Comparison of ENCODE assay signal across 12 cellular contexts in the genomic region with DNA sequence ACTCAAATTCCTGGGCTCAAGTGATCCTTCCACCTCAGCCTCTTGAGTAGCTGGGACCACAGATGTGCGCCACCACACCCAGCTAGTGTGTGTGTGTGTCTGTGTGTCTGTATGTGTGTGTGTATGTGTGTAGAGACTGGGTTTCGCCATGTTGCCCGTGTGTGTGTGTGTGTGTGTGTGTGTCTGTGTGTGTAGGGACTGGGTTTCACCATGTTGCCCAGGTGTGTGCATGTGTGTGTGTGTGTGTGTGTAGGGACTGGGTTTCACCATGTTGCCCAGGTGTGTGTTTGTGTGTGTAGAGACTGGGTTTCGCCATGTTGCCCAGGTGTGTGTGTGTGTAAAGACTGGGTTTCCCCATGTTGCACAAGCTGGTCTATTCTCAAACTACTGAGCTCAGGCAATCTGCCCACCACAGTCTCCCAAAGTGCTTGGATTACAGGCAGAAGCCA. TPM values are rescaled to one million over a fixed set of nuclear protein-coding genes. Genes with fewer than 3 reads are reported as not detected.
DNase-seq lines count a peak whose midpoint lies in the region; ATAC-seq and TF ChIP-seq lines count a peak whose summit lies in the region.
"Had no signal": no experiment of that assay in that cellular context is flagged by ENCODE, and none has a peak within 500 bp of the region (broad histone marks: within the 10 kb centered on the region; RNA-seq: fewer than 3 reads in every experiment).

No MANE protein-coding gene starts in this region.

- peaks cover 43% of the 10 kb centered on the region for H3K4me1 Mint-ChIP-seq in activated T-cell treated with anti-CD3 and anti-CD28 coated beads, Interleukin-2, amount 50 U/mL, for 24 hours (ENCODE audit: low read depth)

- peaks cover 16 to 92% of the 10 kb centered on the region in 2 donors for H3K36me3 ChIP-seq in psoas muscle (ENCODE audit: insufficient read depth in 1 of 2, low read depth in 1 of 2)
- peaks cover 4 to 9% of the 10 kb centered on the region in 2 donors for H3K36me3 ChIP-seq in aorta (ENCODE audit: control insufficient read depth in 1 of 2, insufficient read depth in 2 of 2, low read length in 1 of 2)

- H3K27ac Mint-ChIP-seq in activated T-cell treated with anti-CD3 and anti-CD28 coated beads, Interleukin-2, amount 50 U/mL, for 24 hours, result peak overlapping the region; percentile 69

- no peaks in the 10 kb centered on the region for H3K27me3 Mint-ChIP-seq in activated T-cell treated with anti-CD3 and anti-CD28 coated beads, Interleukin-2, amount 50 U/mL, for 24 hours

- intact Hi-C loops in psoas muscle (cut with DNase I), result loop anchor here in 1 of 2 donors (5.0 kb wide), 1 partner anchor 1791 kb away; no protein-coding TSS in a partner anchor
- intact Hi-C loops in aorta (cut with DNase I), result no loop called here

- DNase-seq in activated T-cell treated with anti-CD3 and anti-CD28 coated beads, Interleukin-2, amount 50 U/mL, for 24 hours, result no peak
- no peak for DNase-seq in activated T-cell treated with anti-CD3 and anti-CD28 coated beads, Interleukin-2, amount 50 U/mL, for 48 hours
- DNase-seq in foreskin keratinocyte (peak in 1 of 2 donors; percentile 37), 8988T (no peak), psoas muscle (no peak), aorta (no peak)
- DNase-seq: mesendoderm had no signal

- H3K36me3 Mint-ChIP-seq in activated T-cell treated with anti-CD3 and anti-CD28 coated beads, Interleukin-2, amount 50 U/mL, for 24 hours (ENCODE audit: low read depth), result peaks cover 84% of the 10 kb centered on the region

- H3K9me3 Mint-ChIP-seq in activated T-cell treated with anti-CD3 and anti-CD28 coated beads, Interleukin-2, amount 50 U/mL, for 24 hours, result no peaks in the 10 kb centered on the region

- H3K4me1 ChIP-seq in foreskin keratinocyte, result peaks cover 21% of the 10 kb centered on the region
- H3K4me1 ChIP-seq in psoas muscle, result no peaks in the 10 kb centered on the region
- no peaks in the 10 kb centered on the region for H3K4me1 ChIP-seq in aorta (ENCODE audit: control insufficient read depth in 1 of 2, insufficient read depth in 2 of 2, low read length in 2 of 2)
- H3K4me1 ChIP-seq: right atrium auricular region, vagina had no signal

- TF ChIP-seq CTCF in VCaP (conservative IDR thresholded peaks at IDR 0.05), result no peak
- TF ChIP-seq CTCF in foreskin keratinocyte (conservative IDR thresholded peaks at IDR 0.05), result no peak
- TF ChIP-seq CTCF in psoas muscle (IDR thresholded peaks at IDR 0.05), result no peak

- no peak for ATAC-seq in foreskin keratinocyte
- ATAC-seq in HG02588 (IDR thresholded peaks at IDR 0.05; ENCODE audit: unreplicated experiment), result no peak
- no peak for ATAC-seq in psoas muscle
- no peak for ATAC-seq in aorta (ENCODE audit: low FRiP score)

- no peak overlapping the region for H3K4me3 Mint-ChIP-seq in activated T-cell treated with anti-CD3 and anti-CD28 coated beads, Interleukin-2, amount 50 U/mL, for 24 hours
- H3K4me3 Mint-ChIP-seq: CD14-positive monocyte had no signal

- H3K27ac ChIP-seq in VCaP, result peak overlapping the region; percentile 86
- peak overlapping the region; percentile 22 for H3K27ac ChIP-seq in foreskin keratinocyte
- no peak overlapping the region for H3K27ac ChIP-seq in psoas muscle
- no peak overlapping the region for H3K27ac ChIP-seq in aorta (ENCODE audit: low read depth in 1 of 2, low read length in 2 of 2)
- H3K27ac ChIP-seq: right atrium auricular region, vagina had no signal

- WGBS in psoas muscle, 3 donors, result 91 to 95% (median 94%) methylated on average over 4 of the region's 4 CpGs
- 87 to 88% methylated on average over 4 of the region's 4 CpGs for WGBS in aorta, 2 donors

- H3K27me3 ChIP-seq in foreskin keratinocyte (no peaks in the 10 kb centered on the region), psoas muscle (ENCODE audit: insufficient read depth in 3 of 3, low read length in 2 of 3) (no peaks in the 10 kb centered on the region), aorta (ENCODE audit: control insufficient read depth in 1 of 2, insufficient read depth in 2 of 2, low read length in 1 of 2) (no peaks in the 10 kb centered on the region)
- H3K27me3 ChIP-seq: right atrium auricular region, vagina had no signal

- H3K4me3 ChIP-seq in psoas muscle (no peak overlapping the region), aorta (ENCODE audit: low read length in 2 of 2) (no peak overlapping the region)
- H3K4me3 ChIP-seq: right atrium auricular region, vagina had no signal

- no peaks in the 10 kb centered on the region for H3K9me3 ChIP-seq in psoas muscle
- no peaks in the 10 kb centered on the region for H3K9me3 ChIP-seq in aorta (ENCODE audit: control insufficient read depth, low read length)
- H3K9me3 ChIP-seq: right atrium auricular region, vagina had no signal

RNA-seq across cellular contexts. Expression of a gene that starts 28.3 kb away (rescaled TPM):
- total RNA-seq in foreskin keratinocyte (32.9 and 43.0 TPM in 2 replicates), psoas muscle (10 to 100 TPM; 14.7 to 28.4 (median 22.8) TPM), aorta (10 to 100 TPM; 23.4 to 23.9 TPM)
- polyA plus RNA-seq in foreskin keratinocyte (40.2 and 47.7 TPM in 2 replicates), psoas muscle (10 to 100 TPM; 25.8 to 43.3 (median 26.2) TPM), aorta (10 to 100 TPM; 16.8 to 65.7 TPM)

Comparison
In these comparisons a context has a peak if more than half of its experiments do, and no peak if none do; other contexts are left out.
1. H3K27ac ChIP-seq: peak in VCaP (single experiment) and foreskin keratinocyte (single experiment); none in psoas muscle (single experiment) and aorta (0 of 2).